Comparison of ENCODE assay signal across 8 cellular contexts in genomic region chr15:99251436-99251821, GRCh38. TPM values are rescaled to one million over a fixed set of nuclear protein-coding genes. Genes with fewer than 3 reads are reported as not detected.
DNase-seq lines count a peak whose midpoint lies in the region; ATAC-seq and TF ChIP-seq lines count a peak whose summit lies in the region.

TSS of gene LRRC28 (plus strand) at chr15:99251481. CDS start at chr15:99255958, 4,477 bp downstream.

- peak within 1 kb of the TSS; percentile 89 for H3K9ac ChIP-seq in Karpas-422 (ENCODE audit: low read length)

- peak within 1 kb of the TSS; percentile 88 for H3K4me3 Mint-ChIP-seq in central memory CD8-positive, alpha-beta T cell

- peak within 1 kb of the TSS; percentile 87 for H3K27ac ChIP-seq in Karpas-422 (ENCODE audit: low read length)
- peak within 1 kb of the TSS; percentile 89 to 96 (median 93) for H3K27ac ChIP-seq in thyroid gland

- no peaks in the 10 kb centered on the region for H3K36me3 ChIP-seq in Karpas-422 (ENCODE audit: insufficient read depth, low read length)
- H3K36me3 ChIP-seq in thyroid gland, result peaks cover 0 to 6% of the 10 kb centered on the region in 2 donors

- H3K4me1 Mint-ChIP-seq in central memory CD8-positive, alpha-beta T cell, result peaks cover 28% of the 10 kb centered on the region

- H3K9me3 ChIP-seq in Karpas-422 (ENCODE audit: low read length) (no peaks in the 10 kb centered on the region), thyroid gland (no peaks in the 10 kb centered on the region)

- intact Hi-C loops in lower leg skin (cut with DNase I; ENCODE audit: low total_unique reads), result no loop called here
- intact Hi-C loops in thyroid gland (cut with DNase I), result no loop called here

- DNase-seq in Karpas-422, result no peak
- DNase-seq in central memory CD8-positive, alpha-beta T cell (ENCODE audit: low spot score in 2 of 2), result no peak
- no peak for DNase-seq in lower leg skin (ENCODE audit: low spot score in 2 of 2)
- DNase-seq in thyroid gland, result no peak
- no peak for DNase-seq in epidermal melanocyte (ENCODE audit: insufficient read length, low spot score)

- H3K4me3 ChIP-seq in Karpas-422 (ENCODE audit: low read length), result peak within 1 kb of the TSS; percentile 93
- H3K4me3 ChIP-seq in lower leg skin (ENCODE audit: low read depth, poor library complexity, severe bottlenecking), result peak within 1 kb of the TSS; percentile 73
- H3K4me3 ChIP-seq in thyroid gland (replicated peaks in 1 of 3), result peak within 1 kb of the TSS; percentile 70 to 79 (median 73)

- 1 to 3% methylated on average over 18 to 35 of the region's 41 CpGs for WGBS in lower leg skin, 2 donors
- 0 to 2% methylated on average over 9 to 13 of the region's 41 CpGs for WGBS in thyroid gland, 2 donors

- no peaks in the 10 kb centered on the region for H3K27me3 ChIP-seq in Karpas-422 (ENCODE audit: low read length)
- H3K27me3 ChIP-seq in thyroid gland, result no peaks in the 10 kb centered on the region

- peak; percentile 25 for ATAC-seq in GM18873 (IDR thresholded peaks at IDR 0.05; ENCODE audit: low FRiP score, unreplicated experiment)
- peak; percentile 7 for ATAC-seq in central memory CD8-positive, alpha-beta T cell (replicated peaks; ENCODE audit: extremely low read depth, poor library complexity, severe bottlenecking)
- no peak for ATAC-seq in HG03571 (IDR thresholded peaks at IDR 0.05; ENCODE audit: unreplicated experiment)
- no peak for ATAC-seq in GM18867 (IDR thresholded peaks at IDR 0.05; ENCODE audit: unreplicated experiment)

- peak within 1 kb of the TSS; percentile 90 for H3K27ac Mint-ChIP-seq in central memory CD8-positive, alpha-beta T cell (ENCODE audit: low read depth)

- no peak for TF ChIP-seq CTCF in lower leg skin (IDR thresholded peaks at IDR 0.05)
- TF ChIP-seq CTCF in thyroid gland (IDR thresholded peaks at IDR 0.05), result peak in 1 of 6 experiments; percentile 4

- H2AFZ ChIP-seq in Karpas-422 (ENCODE audit: low read length), result peak within 1 kb of the TSS; percentile 73

- peak within 1 kb of the TSS; percentile 83 for H3K4me2 ChIP-seq in Karpas-422 (ENCODE audit: low read depth, low read length, poor library complexity, severe bottlenecking)

- TF ChIP-seq POLR2A in lower leg skin (IDR thresholded peaks at IDR 0.05), result peak in 1 of 2 donors; percentile 33
- TF ChIP-seq POLR2A in thyroid gland (IDR thresholded peaks at IDR 0.05), result peak; percentile 70 to 80

- H3K9me2 ChIP-seq in Karpas-422 (replicated peaks; ENCODE audit: insufficient read depth, low read length), result no peaks in the 10 kb centered on the region

- H3K36me3 Mint-ChIP-seq in central memory CD8-positive, alpha-beta T cell (ENCODE audit: insufficient read depth), result peaks cover 4% of the 10 kb centered on the region

- H3K9me3 Mint-ChIP-seq in central memory CD8-positive, alpha-beta T cell, result no peaks in the 10 kb centered on the region

- H3K4me1 ChIP-seq in Karpas-422 (ENCODE audit: low read length) (peaks cover 51% of the 10 kb centered on the region), thyroid gland (peaks cover 12 to 26% of the 10 kb centered on the region in 2 donors)

- H3K79me2 ChIP-seq in Karpas-422 (ENCODE audit: low read length), result peaks cover 30% of the 10 kb centered on the region

- H3K27me3 Mint-ChIP-seq in central memory CD8-positive, alpha-beta T cell, result no peaks in the 10 kb centered on the region

- H4K20me1 ChIP-seq in Karpas-422 (ENCODE audit: insufficient read depth, low read depth, low read length), result no peaks in the 10 kb centered on the region

RNA-seq across cellular contexts. Expression of gene LRRC28, which starts in this region (rescaled TPM):
- total RNA-seq in Karpas-422 (2014; rRNA removed; shearing (Covaris generic); ENCODE audit: low replicate concordance), result 35.4 and 88.0 TPM in 2 replicates
- total RNA-seq in lower leg skin (10 to 100 TPM; 29.3 to 39.7 (median 34.8) TPM), thyroid gland (10 to 100 TPM; 36.1 to 51.6 (median 44.8) TPM)

Comparison
In these comparisons a context has a peak if more than half of its experiments do, and no peak if none do; other contexts are left out.
1. ATAC-seq: peak in GM18873 (single experiment) and central memory CD8-positive, alpha-beta T cell (single experiment); none in HG03571 (single experiment) and GM18867 (single experiment).
2. Peak in every context shown above with its lines, with median percentiles within 50 percentile points of each other: H3K4me3 ChIP-seq.